ENCODE assay signal across 15 cellular contexts in the genomic region with DNA sequence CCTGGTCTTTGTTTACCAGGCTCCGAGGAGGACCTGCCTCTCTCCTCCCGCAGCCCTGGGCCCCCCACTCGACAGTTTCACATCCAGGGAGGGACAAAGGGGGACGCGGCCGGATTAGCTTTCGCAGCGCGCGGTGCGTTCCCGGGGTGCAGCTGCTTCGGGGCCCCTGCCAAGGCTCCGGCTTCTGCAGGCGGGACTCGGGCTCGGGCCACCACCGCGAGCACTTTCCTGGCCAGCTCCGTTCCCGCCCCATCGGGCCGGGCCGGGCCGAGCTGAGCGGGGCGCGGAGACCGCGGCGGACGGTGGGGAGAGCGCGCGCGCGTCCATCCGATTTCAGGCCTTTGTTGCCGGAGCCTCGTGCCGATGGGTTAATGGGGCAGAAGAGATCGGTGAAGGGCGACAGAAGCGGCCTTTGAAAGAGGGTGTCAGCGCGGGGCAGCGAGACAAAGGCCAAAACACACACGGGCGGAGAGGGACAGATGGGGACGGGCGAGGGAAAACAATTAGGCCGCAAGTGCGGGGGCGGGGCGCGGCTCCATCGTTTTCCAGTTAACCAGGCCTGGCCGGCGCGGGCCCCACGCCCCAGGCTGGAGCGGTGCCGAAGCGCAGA. TPM values are rescaled to one million over a fixed set of nuclear protein-coding genes. Genes with fewer than 3 reads are reported as not detected.
DNase-seq lines count a peak whose midpoint lies in the region; ATAC-seq and TF ChIP-seq lines count a peak whose summit lies in the region.
"Had no signal": no experiment of that assay in that cellular context is flagged by ENCODE, and none has a peak within 500 bp of the region (broad histone marks: within the 10 kb centered on the region; RNA-seq: fewer than 3 reads in every experiment).

No MANE protein-coding gene starts in this region.

- H3K36me3 ChIP-seq in iPS-20b (ENCODE audit: insufficient read depth, low read depth, low read length) (no peaks in the 10 kb centered on the region), thoracic aorta (no peaks in the 10 kb centered on the region)
- H3K36me3 ChIP-seq: ovary had no signal

- no peaks in the 10 kb centered on the region for H3K36me3 Mint-ChIP-seq in activated naive CD4-positive, alpha-beta T cell treated with anti-CD3 and anti-CD28 coated beads, Interleukin-2, amount 50 U/mL, for 24 hours
- no peaks in the 10 kb centered on the region for H3K36me3 Mint-ChIP-seq in activated naive CD4-positive, alpha-beta T cell treated with anti-CD3 and anti-CD28 coated beads, Interleukin-2, amount 50 U/mL, for 72 hours
- H3K36me3 Mint-ChIP-seq in activated T-helper 2 cell treated with anti-CD3 and anti-CD28 coated beads, Interferon-gamma antibody, Interleukin-2, Interleukin-4, amounts not matched to agents 10 μg/mL and 5 μg/mL and 100 μg/mL, durations not matched to agents 14 hours and 24 hours and 36 hours (ENCODE audit: low read depth) = no peaks in the 10 kb centered on the region
- H3K36me3 Mint-ChIP-seq in immature natural killer cell = no peaks in the 10 kb centered on the region

- intact Hi-C loops in activated T-helper 2 cell treated with anti-CD3 and anti-CD28 coated beads, Interferon-gamma antibody, Interleukin-2, Interleukin-4, amounts not matched to agents 10 μg/mL and 5 μg/mL and 100 μg/mL, durations not matched to agents 14 hours and 24 hours and 36 hours (cut with micrococcal nuclease) = loop anchor here (2.0 kb wide), 1 partner anchor 21 kb away; no protein-coding TSS in a partner anchor

- peak overlapping the region; percentile 88 for H3K27ac Mint-ChIP-seq in activated naive CD4-positive, alpha-beta T cell treated with anti-CD3 and anti-CD28 coated beads, Interleukin-2, amount 50 U/mL, for 24 hours
- peak overlapping the region in 1 of 2 donors; percentile 73 for H3K27ac Mint-ChIP-seq in activated naive CD4-positive, alpha-beta T cell treated with anti-CD3 and anti-CD28 coated beads, Interleukin-2, amount 50 U/mL, for 72 hours
- H3K27ac Mint-ChIP-seq in activated T-helper 2 cell treated with anti-CD3 and anti-CD28 coated beads, Interferon-gamma antibody, Interleukin-2, Interleukin-4, amounts not matched to agents 10 μg/mL and 5 μg/mL and 100 μg/mL, durations not matched to agents 14 hours and 24 hours and 36 hours = peak overlapping the region; percentile 46
- H3K27ac Mint-ChIP-seq in immature natural killer cell = no peak overlapping the region

- no peak overlapping the region for H3K4me3 Mint-ChIP-seq in activated naive CD4-positive, alpha-beta T cell treated with anti-CD3 and anti-CD28 coated beads, Interleukin-2, amount 50 U/mL, for 24 hours
- no peak overlapping the region for H3K4me3 Mint-ChIP-seq in activated T-helper 2 cell treated with anti-CD3 and anti-CD28 coated beads, Interferon-gamma antibody, Interleukin-2, Interleukin-4, amounts not matched to agents 10 μg/mL and 5 μg/mL and 100 μg/mL, durations not matched to agents 14 hours and 24 hours and 36 hours (ENCODE audit: low read depth)
- H3K4me3 Mint-ChIP-seq in immature natural killer cell = no peak overlapping the region

- DNase-seq in activated naive CD4-positive, alpha-beta T cell treated with anti-CD3 and anti-CD28 coated beads, Interleukin-2, amount 50 U/mL, for 72 hours (ENCODE audit: low spot score in 2 of 2) = no peak
- no peak for DNase-seq in activated T-helper 2 cell treated with anti-CD3 and anti-CD28 coated beads, Interferon-gamma antibody, Interleukin-2, Interleukin-4, amounts not matched to agents 10 μg/mL and 5 μg/mL and 100 μg/mL, durations not matched to agents 14 hours and 24 hours and 36 hours (ENCODE audit: low spot score)
- DNase-seq in thoracic aorta (ENCODE audit: low spot score) (no peak), KG1 (lab: John Stamatoyannopoulos, UW) (no peak), COR-L47 (lab: John Stamatoyannopoulos, UW) (no peak), immature natural killer cell (no peak)
- DNase-seq: activated CD4-positive, alpha-beta T cell treated with anti-CD3 and anti-CD28 coated beads for 1 hour; anterior cingulate cortex; HCEC 1CT; Karpas-422; NCI-H1436 treated with DMSO at 0.1 percent for 48 hours; ovary had no signal

- H3K27ac ChIP-seq in iPS-20b (ENCODE audit: low read length) (no peak overlapping the region), thoracic aorta (no peak overlapping the region)
- H3K27ac ChIP-seq: ovary had no signal

- H3K27me3 ChIP-seq in iPS-20b (ENCODE audit: insufficient read depth, low read length) (peaks cover 100% of the 10 kb centered on the region), thoracic aorta (replicated peaks; ENCODE audit: insufficient read depth) (peaks cover 39% of the 10 kb centered on the region)

- ATAC-seq in activated naive CD4-positive, alpha-beta T cell treated with anti-CD3 and anti-CD28 coated beads, Interleukin-2, amount 50 U/mL, for 72 hours = no peak
- ATAC-seq in thoracic aorta (ENCODE audit: insufficient number of reproducible peaks, low FRiP score, low read depth) = no peak

- no peaks in the 10 kb centered on the region for H3K9me3 ChIP-seq in iPS-20b (ENCODE audit: insufficient read depth, low read depth, low read length)
- no peaks in the 10 kb centered on the region for H3K9me3 ChIP-seq in thoracic aorta
- H3K9me3 ChIP-seq: ovary had no signal

- no peaks in the 10 kb centered on the region for H3K9me3 Mint-ChIP-seq in activated naive CD4-positive, alpha-beta T cell treated with anti-CD3 and anti-CD28 coated beads, Interleukin-2, amount 50 U/mL, for 24 hours
- H3K9me3 Mint-ChIP-seq in activated naive CD4-positive, alpha-beta T cell treated with anti-CD3 and anti-CD28 coated beads, Interleukin-2, amount 50 U/mL, for 72 hours = no peaks in the 10 kb centered on the region
- H3K9me3 Mint-ChIP-seq in activated T-helper 2 cell treated with anti-CD3 and anti-CD28 coated beads, Interferon-gamma antibody, Interleukin-2, Interleukin-4, amounts not matched to agents 10 μg/mL and 5 μg/mL and 100 μg/mL, durations not matched to agents 14 hours and 24 hours and 36 hours = no peaks in the 10 kb centered on the region
- no peaks in the 10 kb centered on the region for H3K9me3 Mint-ChIP-seq in immature natural killer cell

- H3K27me3 Mint-ChIP-seq in activated naive CD4-positive, alpha-beta T cell treated with anti-CD3 and anti-CD28 coated beads, Interleukin-2, amount 50 U/mL, for 24 hours = peaks cover 50% of the 10 kb centered on the region
- peaks cover 59% of the 10 kb centered on the region for H3K27me3 Mint-ChIP-seq in activated T-helper 2 cell treated with anti-CD3 and anti-CD28 coated beads, Interferon-gamma antibody, Interleukin-2, Interleukin-4, amounts not matched to agents 10 μg/mL and 5 μg/mL and 100 μg/mL, durations not matched to agents 14 hours and 24 hours and 36 hours (ENCODE audit: low read depth)
- H3K27me3 Mint-ChIP-seq in immature natural killer cell (ENCODE audit: low read depth in 3 of 3) = peaks cover 28 to 62% (median 33%) of the 10 kb centered on the region in 3 donors

- H3K4me1 ChIP-seq in iPS-20b (ENCODE audit: insufficient read depth, low read length) (peaks cover 18% of the 10 kb centered on the region; the same call in 1 of the 2 replicates), thoracic aorta (ENCODE audit: control insufficient read depth in 1 of 2, low read depth in 2 of 2) (peaks cover 4 to 8% of the 10 kb centered on the region in 2 donors)

- H3K4me3 ChIP-seq in iPS-20b (ENCODE audit: low read length) (peak overlapping the region; percentile 51; the same call in 1 of the 2 replicates), thoracic aorta (peak overlapping the region; percentile 16)
- H3K4me3 ChIP-seq: ovary, smooth muscle cell had no signal

- H3K4me1 Mint-ChIP-seq in activated naive CD4-positive, alpha-beta T cell treated with anti-CD3 and anti-CD28 coated beads, Interleukin-2, amount 50 U/mL, for 24 hours = peaks cover 5% of the 10 kb centered on the region
- H3K4me1 Mint-ChIP-seq in activated T-helper 2 cell treated with anti-CD3 and anti-CD28 coated beads, Interferon-gamma antibody, Interleukin-2, Interleukin-4, amounts not matched to agents 10 μg/mL and 5 μg/mL and 100 μg/mL, durations not matched to agents 14 hours and 24 hours and 36 hours (ENCODE audit: low read depth) = no peaks in the 10 kb centered on the region
- H3K4me1 Mint-ChIP-seq in immature natural killer cell = no peaks in the 10 kb centered on the region

- TF ChIP-seq CTCF in thoracic aorta (IDR thresholded peaks at IDR 0.05) = no peak

- H3K9ac ChIP-seq in iPS-20b (ENCODE audit: low read depth, low read length) = no peak overlapping the region

RNA-seq across cellular contexts. Expression of gene UNCX, which starts 8.5 kb away (rescaled TPM):
- total RNA-seq in activated naive CD4-positive, alpha-beta T cell treated with anti-CD3 and anti-CD28 coated beads, Interleukin-2, amount 50 U/mL, for 72 hours = not detected
- total RNA-seq in activated T-helper 2 cell treated with anti-CD3 and anti-CD28 coated beads, Interferon-gamma antibody, Interleukin-2, Interleukin-4, amounts not matched to agents 10 μg/mL and 5 μg/mL and 100 μg/mL, durations not matched to agents 14 hours and 24 hours and 36 hours = not detected in 2 replicates
- not detected for total RNA-seq in thoracic aorta
- polyA plus RNA-seq in immature natural killer cell = not detected
- total RNA-seq: ovary, smooth muscle cell had no signal
- polyA plus RNA-seq: ovary, smooth muscle cell had no signal

Comparison
In these comparisons a context has a peak if more than half of its experiments do, and no peak if none do; other contexts are left out.
1. H3K27ac Mint-ChIP-seq: peak in activated naive CD4-positive, alpha-beta T cell treated with anti-CD3 and anti-CD28 coated beads, Interleukin-2, amount 50 U/mL, for 24 hours (single experiment) and activated T-helper 2 cell treated with anti-CD3 and anti-CD28 coated beads, Interferon-gamma antibody, Interleukin-2, Interleukin-4, amounts not matched to agents 10 μg/mL and 5 μg/mL and 100 μg/mL, durations not matched to agents 14 hours and 24 hours and 36 hours (single experiment); none in immature natural killer cell (0 of 6).